Comparison of ENCODE assay signal across 13 cellular contexts in the genomic region with DNA sequence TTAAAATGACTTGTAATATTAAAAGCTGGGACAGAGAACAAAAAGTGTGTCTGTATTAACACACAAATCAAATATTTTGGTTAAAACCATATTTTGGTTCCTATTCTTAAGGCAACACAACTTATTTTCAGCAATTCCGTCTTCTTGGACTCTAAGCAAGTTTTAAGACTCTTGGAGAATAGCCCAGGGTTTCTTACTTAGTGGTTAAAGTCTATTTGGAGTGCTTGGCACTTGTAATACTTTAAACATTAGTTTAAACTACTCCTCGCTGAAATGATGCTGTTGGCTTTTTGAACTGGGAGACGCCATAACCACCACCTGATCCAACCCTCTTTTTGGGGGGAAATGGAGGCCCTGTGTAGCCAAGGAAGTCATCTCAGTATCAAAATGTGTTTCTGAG.
DNase-seq lines count a peak whose midpoint lies in the region; ATAC-seq and TF ChIP-seq lines count a peak whose summit lies in the region.
"Had no signal": no experiment of that assay in that cellular context is flagged by ENCODE, and none has a peak within 500 bp of the region (broad histone marks: within the 10 kb centered on the region; RNA-seq: fewer than 3 reads in every experiment).

No MANE protein-coding gene starts in this region.

- CTCF ChIA-PET in IMR-90 (lab: Yijun Ruan, JAX): no interaction called here

- H3K56ac ChIP-seq in IMR-90 (ENCODE audit: extremely low read depth, insufficient read depth, low read length): no peak overlapping the region

- H4K20me1 ChIP-seq in IMR-90 (ENCODE audit: insufficient read depth, low read length): peaks cover 2% of the 10 kb centered on the region; the same call in 1 of the 2 replicates

- H3K9me1 ChIP-seq in IMR-90 (ENCODE audit: insufficient read depth, low read length): peaks cover 3% of the 10 kb centered on the region; the same call in 1 of the 2 replicates

- no peak overlapping the region for H2AK5ac ChIP-seq in IMR-90 (ENCODE audit: low read depth, low read length)

- H4K91ac ChIP-seq in IMR-90 (ENCODE audit: insufficient read depth, low read depth, low read length): no peak overlapping the region

- no peak for ATAC-seq in IMR-90 (ENCODE audit: low read depth)
- ATAC-seq in HG03045 (IDR thresholded peaks at IDR 0.05; ENCODE audit: unreplicated experiment): no peak
- ATAC-seq in HG02763 (IDR thresholded peaks at IDR 0.05; ENCODE audit: unreplicated experiment): no peak
- ATAC-seq: GM23338 had no signal

- H2BK15ac ChIP-seq in IMR-90 (ENCODE audit: low read depth, low read length): no peak overlapping the region

- DNase-seq in IMR-90 (peak; percentile 14), coronary artery (ENCODE audit: low spot score) (no peak), fibroblast of the aortic adventitia (ENCODE audit: low read depth) (peak; percentile 70), tibial artery (no peak), AG08396 (ENCODE audit: low spot score) (no peak)
- DNase-seq: Caco-2; CD8-positive, alpha-beta memory T cell; DND-41; GDM1; H7 had no signal

- H3K23ac ChIP-seq in IMR-90 (ENCODE audit: low read depth, low read length): no peak overlapping the region

- no peaks in the 10 kb centered on the region for H3K27me3 ChIP-seq in IMR-90 (ENCODE audit: control insufficient read depth, insufficient read depth, low read length)
- H3K27me3 ChIP-seq in tibial artery: no peaks in the 10 kb centered on the region

- 0 out of 4 replicates have a peak, but pooled peaks cover 0 to 5% of the 10 kb centered on the region in 2 experiments for H3K79me1 ChIP-seq in IMR-90 (ENCODE audit: low read depth in 1 of 2, low read length in 2 of 2)

- in situ Hi-C loops in IMR-90 (cut with MboI; ENCODE audit: low sequenced_read_pairs): loop anchor here (10.0 kb wide), 2 partner anchors 250 to 280 kb away; no protein-coding TSS in a partner anchor

- H3K27ac ChIP-seq in IMR-90 (ENCODE audit: insufficient read depth, low read length): no peak overlapping the region
- peak overlapping the region; percentile 53 to 78 for H3K27ac ChIP-seq in coronary artery
- peak overlapping the region; percentile 66 to 69 for H3K27ac ChIP-seq in tibial artery

- TF ChIP-seq POLR2A in IMR-90 (IDR thresholded peaks at IDR 0.05; ENCODE audit: low read depth, low read length): no peak

- WGBS in IMR-90 (ENCODE audit: extremely low coverage in 2 of 2, insufficient read length in 1 of 2), 2 experiments: no CpG with 5 or more reads among the region's 3 CpGs

- no peak overlapping the region for H2AK9ac ChIP-seq in IMR-90 (replicated peaks; ENCODE audit: low read depth, low read length, poor library complexity)

- H3K4me1 ChIP-seq in IMR-90 (ENCODE audit: control insufficient read depth, insufficient read depth, low read length) (peaks cover 8% of the 10 kb centered on the region), tibial artery (peaks cover 0 to 56% (median 22%) of the 10 kb centered on the region in 4 donors)

- H3K4me3 ChIP-seq in IMR-90 (ENCODE audit: insufficient read depth, low read depth, low read length) (no peak overlapping the region), coronary artery (peak overlapping the region; percentile 26), fibroblast of the aortic adventitia (ENCODE audit: low read depth, low read length) (no peak overlapping the region), tibial artery (no peak overlapping the region)
- H3K4me3 ChIP-seq: GM23338 had no signal

- no peak overlapping the region for H3K4ac ChIP-seq in IMR-90 (ENCODE audit: low read depth, low read length)

- TF ChIP-seq RAD21 in IMR-90 (IDR thresholded peaks at IDR 0.05; ENCODE audit: low read length): no peak

- H3K36me3 ChIP-seq in IMR-90 (ENCODE audit: control insufficient read depth, insufficient read depth, low read length) (no peaks in the 10 kb centered on the region), tibial artery (no peaks in the 10 kb centered on the region)

- no peak overlapping the region for H2BK5ac ChIP-seq in IMR-90 (ENCODE audit: low read depth, low read length, poor library complexity, severe bottlenecking)

- H2BK20ac ChIP-seq in IMR-90 (ENCODE audit: low read depth, low read length): no peak overlapping the region

- no peak overlapping the region for H3K9ac ChIP-seq in IMR-90 (ENCODE audit: low read depth, low read length)

- POLR2A ChIA-PET in IMR-90 (lab: Charles Lee; ENCODE audit: unreplicated experiment): no interaction called here

- intact Hi-C loops in IMR-90 (cut with micrococcal nuclease): loop anchor here (2.0 to 10.0 kb wide), 4 partner anchors 250 to 750 kb away; no protein-coding TSS in a partner anchor
- intact Hi-C loops in tibial artery (cut with DNase I; ENCODE audit: low total_unique reads): loop anchor here (2.0 kb wide), 1 partner anchor 750 kb away; no protein-coding TSS in a partner anchor

- H4K8ac ChIP-seq in IMR-90 (ENCODE audit: low read depth in 2 of 2, low read length in 2 of 2): no peak overlapping the region

- no peak overlapping the region for H4K5ac ChIP-seq in IMR-90 (ENCODE audit: low read depth, low read length)

- H3K4me2 ChIP-seq in IMR-90 (ENCODE audit: low read depth, low read length): no peak overlapping the region
- H3K4me2 ChIP-seq: GM23338 had no signal

- BruUV-seq in IMR-90 (replicated peaks; lab: Mats Ljungman, UMichigan): no TSS peak

- no peak overlapping the region for H2BK120ac ChIP-seq in IMR-90 (ENCODE audit: low read depth, low read length)

- dilution Hi-C loops in IMR-90 (cut with HindIII; ENCODE audit: low sequenced_read_pairs, unreplicated experiment): no loop called here

- H3K9me3 ChIP-seq in IMR-90 (ENCODE audit: control insufficient read depth, insufficient read depth, low read length): no peaks in the 10 kb centered on the region
- no peaks in the 10 kb centered on the region for H3K9me3 ChIP-seq in tibial artery
- H3K9me3 ChIP-seq: Caco-2 had no signal

- no peak overlapping the region for H2AFZ ChIP-seq in IMR-90 (replicated peaks; ENCODE audit: low read length, poor library complexity)
- H2AFZ ChIP-seq: GM23338 had no signal

- H3K14ac ChIP-seq in IMR-90 (replicated peaks; ENCODE audit: low read depth, low read length): no peak overlapping the region

- no peak overlapping the region for H3K18ac ChIP-seq in IMR-90 (ENCODE audit: low read depth, low read length)

- TF ChIP-seq CTCF in IMR-90 (conservative IDR thresholded peaks at IDR 0.05; ENCODE audit: low read depth, low read length) (no peak), coronary artery (IDR thresholded peaks at IDR 0.05) (no peak), fibroblast of the aortic adventitia (IDR thresholded peaks at IDR 0.05; ENCODE audit: insufficient read depth, low read length) (no peak), tibial artery (IDR thresholded peaks at IDR 0.05) (no peak)

TF ChIP-seq in IMR-90, 13 proteins besides CTCF, POLR2A, EP300 and RAD21:
- TF ChIP-seq BHLHE40 (IDR thresholded peaks at IDR 0.05; ENCODE audit: low read depth, low read length) (no peak), NFE2L2 (IDR thresholded peaks at IDR 0.05; ENCODE audit: low read depth, low read length) (no peak), RFX5 (IDR thresholded peaks at IDR 0.05; ENCODE audit: low read depth, low read length) (no peak), FOS (IDR thresholded peaks at IDR 0.05; ENCODE audit: low read depth, low read length) (no peak), MXI1 (IDR thresholded peaks at IDR 0.05; ENCODE audit: borderline replicate concordance, low read depth, low read length) (no peak), CHD1 (IDR thresholded peaks at IDR 0.05; ENCODE audit: low read depth, low read length) (no peak), MAFK (IDR thresholded peaks at IDR 0.05; ENCODE audit: low read depth, low read length) (no peak), MAZ (IDR thresholded peaks at IDR 0.05; ENCODE audit: borderline replicate concordance, low read depth, low read length) (no peak), CEBPB (IDR thresholded peaks at IDR 0.05; ENCODE audit: low read depth, low read length) (no peak), RCOR1 (IDR thresholded peaks at IDR 0.05; ENCODE audit: insufficient replicate concordance, low read length) (no peak), SMC3 (IDR thresholded peaks at IDR 0.05; ENCODE audit: low read depth, low read length) (no peak)
- TF ChIP-seq, protein P1, sequence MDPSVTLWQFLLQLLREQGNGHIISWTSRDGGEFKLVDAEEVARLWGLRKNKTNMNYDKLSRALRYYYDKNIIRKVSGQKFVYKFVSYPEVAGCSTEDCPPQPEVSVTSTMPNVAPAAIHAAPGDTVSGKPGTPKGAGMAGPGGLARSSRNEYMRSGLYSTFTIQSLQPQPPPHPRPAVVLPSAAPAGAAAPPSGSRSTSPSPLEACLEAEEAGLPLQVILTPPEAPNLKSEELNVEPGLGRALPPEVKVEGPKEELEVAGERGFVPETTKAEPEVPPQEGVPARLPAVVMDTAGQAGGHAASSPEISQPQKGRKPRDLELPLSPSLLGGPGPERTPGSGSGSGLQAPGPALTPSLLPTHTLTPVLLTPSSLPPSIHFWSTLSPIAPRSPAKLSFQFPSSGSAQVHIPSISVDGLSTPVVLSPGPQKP (IDR thresholded peaks at IDR 0.05; ENCODE audit: borderline replicate concordance, low read depth, low read length): no peak
- TF ChIP-seq, protein P2, sequence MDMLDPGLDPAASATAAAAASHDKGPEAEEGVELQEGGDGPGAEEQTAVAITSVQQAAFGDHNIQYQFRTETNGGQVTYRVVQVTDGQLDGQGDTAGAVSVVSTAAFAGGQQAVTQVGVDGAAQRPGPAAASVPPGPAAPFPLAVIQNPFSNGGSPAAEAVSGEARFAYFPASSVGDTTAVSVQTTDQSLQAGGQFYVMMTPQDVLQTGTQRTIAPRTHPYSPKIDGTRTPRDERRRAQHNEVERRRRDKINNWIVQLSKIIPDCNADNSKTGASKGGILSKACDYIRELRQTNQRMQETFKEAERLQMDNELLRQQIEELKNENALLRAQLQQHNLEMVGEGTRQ (IDR thresholded peaks at IDR 0.05; ENCODE audit: low read depth, low read length): no peak

Comparison
In these comparisons a context has a peak if more than half of its experiments do, and no peak if none do; other contexts are left out.
1. DNase-seq: peak in IMR-90 (single experiment) and fibroblast of the aortic adventitia (single experiment); none in coronary artery (single experiment), tibial artery (0 of 2) and AG08396 (single experiment).